In genomic region chr5:139403418-139403786, GRCh38 we compare ENCODE assay signal across 8 cellular contexts. TPM values are rescaled to one million over a fixed set of nuclear protein-coding genes. Genes with fewer than 3 reads are reported as not detected.
A peak's percentile ranks its signal among the peaks of the same experiment; 100 is the strongest.
DNase-seq lines count a peak whose midpoint lies in the region; ATAC-seq and TF ChIP-seq lines count a peak whose summit lies in the region.
"Had no signal": no experiment of that assay in that cellular context is flagged by ENCODE, and none has a peak within 500 bp of the region (broad histone marks: within the 10 kb centered on the region; RNA-seq: fewer than 3 reads in every experiment).

No MANE protein-coding gene starts in this region.

- H3K4me3 ChIP-seq in iPS-20b (ENCODE audit: low read length): peak overlapping the region; percentile 82
- H3K4me3 ChIP-seq in suprapubic skin: peak overlapping the region; percentile 56

- H3K27me3 ChIP-seq in iPS-20b (ENCODE audit: insufficient read depth, low read length) (no peaks in the 10 kb centered on the region), suprapubic skin (no peaks in the 10 kb centered on the region)

- peak overlapping the region; percentile 92 to 98 for H3K27ac Mint-ChIP-seq in activated naive CD4-positive, alpha-beta T cell treated with anti-CD3 and anti-CD28 coated beads, Interleukin-2, amount 50 U/mL, for 72 hours

- H3K4me1 ChIP-seq in iPS-20b (ENCODE audit: insufficient read depth, low read length): peaks cover 14% of the 10 kb centered on the region; the same call in 1 of the 2 replicates
- peaks cover 20% of the 10 kb centered on the region for H3K4me1 ChIP-seq in suprapubic skin

- DNase-seq in activated naive CD4-positive, alpha-beta T cell treated with anti-CD3 and anti-CD28 coated beads, Interleukin-2, amount 50 U/mL, for 72 hours (ENCODE audit: low spot score in 2 of 2): no peak
- DNase-seq in suprapubic skin (ENCODE audit: low spot score in 2 of 2): no peak
- no peak for DNase-seq in inferior parietal cortex (ENCODE audit: extremely low spot score)
- no peak for DNase-seq in glomerular visceral epithelial cell (ENCODE audit: extremely low spot score)

- H3K36me3 Mint-ChIP-seq in activated naive CD4-positive, alpha-beta T cell treated with anti-CD3 and anti-CD28 coated beads, Interleukin-2, amount 50 U/mL, for 72 hours: peaks cover 0 to 5% of the 10 kb centered on the region in 2 donors

- H3K27ac ChIP-seq in iPS-20b (ENCODE audit: low read length): peak overlapping the region; percentile 80
- H3K27ac ChIP-seq in suprapubic skin: peak overlapping the region; percentile 91

- no peak for TF ChIP-seq CTCF in suprapubic skin (IDR thresholded peaks at IDR 0.05)

- no peak for TF ChIP-seq EP300 in suprapubic skin (IDR thresholded peaks at IDR 0.05)

- H3K9ac ChIP-seq in iPS-20b (ENCODE audit: low read depth, low read length): peak overlapping the region; percentile 88; the same call in 1 of the 2 replicates

- no peak for TF ChIP-seq POLR2A in suprapubic skin (IDR thresholded peaks at IDR 0.05)

- peak; percentile 0 for ATAC-seq in HG02938 (IDR thresholded peaks at IDR 0.05; ENCODE audit: unreplicated experiment)
- ATAC-seq in activated naive CD4-positive, alpha-beta T cell treated with anti-CD3 and anti-CD28 coated beads, Interleukin-2, amount 50 U/mL, for 72 hours: peak in 1 of 2 donors; percentile 0
- ATAC-seq in GM21529 (IDR thresholded peaks at IDR 0.05; ENCODE audit: unreplicated experiment): no peak

- no peaks in the 10 kb centered on the region for H3K9me3 Mint-ChIP-seq in activated naive CD4-positive, alpha-beta T cell treated with anti-CD3 and anti-CD28 coated beads, Interleukin-2, amount 50 U/mL, for 72 hours

- WGBS in suprapubic skin: 17% methylated on average over 6 of the region's 7 CpGs

- peaks cover 16% of the 10 kb centered on the region for H3K36me3 ChIP-seq in iPS-20b (ENCODE audit: insufficient read depth, low read depth, low read length)
- no peaks in the 10 kb centered on the region for H3K36me3 ChIP-seq in suprapubic skin

- no peaks in the 10 kb centered on the region for H3K9me3 ChIP-seq in iPS-20b (ENCODE audit: insufficient read depth, low read depth, low read length)
- no peaks in the 10 kb centered on the region for H3K9me3 ChIP-seq in suprapubic skin

RNA-seq across cellular contexts. Expression of gene SPATA24, which starts 0.5 kb away (rescaled TPM):
- total RNA-seq in activated naive CD4-positive, alpha-beta T cell treated with anti-CD3 and anti-CD28 coated beads, Interleukin-2, amount 50 U/mL, for 72 hours: 1 to 10 TPM; 6.8 to 8.9 TPM
- 1 to 10 TPM in 3 of 4 donors, not detected in 1; 1.3 to 2.2 (median 1.4) TPM for total RNA-seq in suprapubic skin

RNA-seq across cellular contexts. Expression of gene PROB1, which starts 8.5 kb away (rescaled TPM):
- 1 to 10 TPM; 3.3 to 4.3 TPM for total RNA-seq in activated naive CD4-positive, alpha-beta T cell treated with anti-CD3 and anti-CD28 coated beads, Interleukin-2, amount 50 U/mL, for 72 hours
- under 1 TPM; 0.08 to 0.44 (median 0.35) TPM for total RNA-seq in suprapubic skin

RNA-seq across cellular contexts. Expression of gene MZB1, which starts 13.7 kb away (rescaled TPM):
- 10 to 100 TPM; 14.2 to 24.1 TPM for total RNA-seq in activated naive CD4-positive, alpha-beta T cell treated with anti-CD3 and anti-CD28 coated beads, Interleukin-2, amount 50 U/mL, for 72 hours
- not detected for total RNA-seq in suprapubic skin
- total RNA-seq: RPMI7951 had no signal

RNA-seq across cellular contexts. Expression of gene SLC23A1, which starts 20.3 kb away (rescaled TPM):
- total RNA-seq in activated naive CD4-positive, alpha-beta T cell treated with anti-CD3 and anti-CD28 coated beads, Interleukin-2, amount 50 U/mL, for 72 hours: 1 to 10 TPM in 1 of 2 donors, under 1 TPM in 1; 0.25 to 2.3 TPM
- total RNA-seq in suprapubic skin: 1 to 10 TPM in 3 of 4 donors, not detected in 1; 2.3 to 6.4 (median 3.0) TPM
- total RNA-seq: RPMI7951 had no signal

RNA-seq across cellular contexts. Expression of gene DNAJC18, which starts 35.9 kb away (rescaled TPM):
- total RNA-seq in activated naive CD4-positive, alpha-beta T cell treated with anti-CD3 and anti-CD28 coated beads, Interleukin-2, amount 50 U/mL, for 72 hours: 10 to 100 TPM; 13.5 to 47.3 TPM
- total RNA-seq in suprapubic skin: 1 to 10 TPM; 2.2 to 7.2 (median 2.9) TPM

Comparison
In these comparisons a context has a peak if more than half of its experiments do, and no peak if none do; other contexts are left out.
1. RNA of gene MZB1, which starts 13.7 kb away (total RNA-seq): 14.2 to 24.1 TPM in activated naive CD4-positive, alpha-beta T cell treated with anti-CD3 and anti-CD28 coated beads, Interleukin-2, amount 50 U/mL, for 72 hours; not detected in suprapubic skin; every median in the first group is over 10 times any median in the second.